Comparison of ENCODE assay signal across 22 cellular contexts in the genomic region with DNA sequence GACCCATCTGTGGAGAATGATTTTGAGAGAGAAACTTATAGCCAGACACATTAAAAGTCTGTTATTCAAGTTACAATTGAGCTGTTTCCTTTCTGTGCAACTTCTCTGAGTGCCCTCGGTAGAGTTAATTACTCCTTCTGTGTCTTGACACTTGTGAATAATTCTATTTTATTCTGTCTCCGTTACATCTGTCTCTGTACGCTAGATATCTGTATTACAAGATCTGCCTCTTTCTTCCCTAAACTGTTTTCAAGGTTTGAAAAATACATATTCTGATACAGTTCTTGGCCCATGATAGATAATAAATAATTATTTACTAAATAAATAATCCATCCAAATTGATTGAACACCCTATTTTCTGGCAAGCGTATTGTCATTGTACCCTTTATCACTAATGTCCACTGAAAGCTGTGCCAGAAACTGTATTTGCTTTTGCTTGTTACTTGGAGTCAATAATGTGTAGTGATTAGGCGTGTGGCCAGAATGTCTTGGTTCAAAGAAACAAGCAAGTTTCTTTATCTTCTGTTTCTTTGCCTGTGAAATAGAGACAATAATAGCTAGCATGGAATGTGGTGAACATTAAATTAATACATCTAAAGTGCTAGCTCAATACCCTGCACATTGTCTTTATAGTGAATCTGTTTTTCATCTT. TPM values are rescaled to one million over a fixed set of nuclear protein-coding genes. Genes with fewer than 3 reads are reported as not detected.
DNase-seq lines count a peak whose midpoint lies in the region; ATAC-seq, FAIRE-seq and TF ChIP-seq lines count a peak whose summit lies in the region.
"Had no signal": no experiment of that assay in that cellular context is flagged by ENCODE, and none has a peak within 500 bp of the region (broad histone marks: within the 10 kb centered on the region; RNA-seq: fewer than 3 reads in every experiment).

No MANE protein-coding gene starts in this region.

- intact Hi-C loops in A673 (cut with micrococcal nuclease; ENCODE audit: unreplicated experiment), result no loop called here
- intact Hi-C loops in right lobe of liver (cut with DNase I), result no loop called here
- intact Hi-C loops in Caco-2 (cut with micrococcal nuclease; ENCODE audit: unreplicated experiment), result no loop called here

- H3K4me1 ChIP-seq in A673 (ENCODE audit: insufficient read depth, low read length, poor library complexity, severe bottlenecking) (peaks cover 44% of the 10 kb centered on the region), right lobe of liver (peaks cover 0 to 18% (median 2%) of the 10 kb centered on the region in 4 donors), Caco-2 (peaks cover 13% of the 10 kb centered on the region)

- WGBS in right lobe of liver (ENCODE audit: insufficient coverage, low coverage, low lambda C conversion rate, missing lambda C conversion rate), result 41% methylated on average over 5 of the region's 5 CpGs

- no peaks in the 10 kb centered on the region for H3K27me3 Mint-ChIP-seq in stimulated activated naive B cell treated with anti-CD40 and anti-IgM and Interleukin-4, amounts not matched to agents 10 μg/mL and 1 μg/mL and 100 μg/mL, for 72 hours
- no peaks in the 10 kb centered on the region for H3K27me3 Mint-ChIP-seq in Caco-2 (ENCODE audit: insufficient read depth, unreplicated experiment)
- H3K27me3 Mint-ChIP-seq: activated CD8-positive, alpha-beta T cell treated with anti-CD3 and anti-CD28 coated beads for 36 hours; activated naive CD4-positive, alpha-beta T cell treated with anti-CD3 and anti-CD28 coated beads, Interleukin-2, amount 50 U/mL, for 24 hours; T-helper 17 cell had no signal

- peak; percentile 45 for FAIRE-seq in H54 (lab: Jason Lieb, UNC)

- CTCF ChIA-PET in A673 (lab: Charles Lee) (no interaction called here), Caco-2 (lab: Charles Lee) (no interaction called here)

- no peaks in the 10 kb centered on the region for H3K9me3 Mint-ChIP-seq in stimulated activated naive B cell treated with anti-CD40 and anti-IgM and Interleukin-4, amounts not matched to agents 10 μg/mL and 1 μg/mL and 100 μg/mL, for 72 hours
- no peaks in the 10 kb centered on the region for H3K9me3 Mint-ChIP-seq in Caco-2 (ENCODE audit: unreplicated experiment)
- H3K9me3 Mint-ChIP-seq: activated CD8-positive, alpha-beta T cell treated with anti-CD3 and anti-CD28 coated beads for 36 hours; activated naive CD4-positive, alpha-beta T cell treated with anti-CD3 and anti-CD28 coated beads, Interleukin-2, amount 50 U/mL, for 24 hours; WTC11 had no signal

- ATAC-seq in right lobe of liver, result peak; percentile 52 to 82 (median 67)
- no peak for ATAC-seq in stimulated activated naive B cell treated with anti-CD40 and anti-IgM and Interleukin-4, amounts not matched to agents 10 μg/mL and 1 μg/mL and 100 μg/mL, for 72 hours (replicated peaks)
- ATAC-seq: activated CD8-positive, alpha-beta T cell treated with anti-CD3 and anti-CD28 coated beads for 36 hours; left colon; T-helper 17 cell had no signal

- no peaks in the 10 kb centered on the region for H3K36me3 ChIP-seq in A673 (ENCODE audit: insufficient read depth, low read length, poor library complexity, severe bottlenecking)
- H3K36me3 ChIP-seq in right lobe of liver, result no peaks in the 10 kb centered on the region
- H3K36me3 ChIP-seq in Caco-2 (ENCODE audit: control insufficient read depth, insufficient read depth, low read length), result peaks cover 3% of the 10 kb centered on the region; the same call in 1 of the 2 replicates
- H3K36me3 ChIP-seq: neutrophil, upper lobe of left lung had no signal

- H3K4me3 ChIP-seq in A673 (ENCODE audit: low read depth, low read length, poor library complexity, severe bottlenecking), result no peak overlapping the region
- no peak overlapping the region for H3K4me3 ChIP-seq in right lobe of liver
- no peak overlapping the region for H3K4me3 ChIP-seq in Caco-2 (ENCODE audit: low read depth, low read length)
- H3K4me3 ChIP-seq: upper lobe of left lung had no signal

- H3K4me1 Mint-ChIP-seq in stimulated activated naive B cell treated with anti-CD40 and anti-IgM and Interleukin-4, amounts not matched to agents 10 μg/mL and 1 μg/mL and 100 μg/mL, for 72 hours, result peaks cover 30 to 57% of the 10 kb centered on the region in 2 donors
- H3K4me1 Mint-ChIP-seq in Caco-2 (ENCODE audit: low read depth, unreplicated experiment), result peaks cover 30% of the 10 kb centered on the region

- peak overlapping the region; percentile 3 for H3K27ac ChIP-seq in A673 (ENCODE audit: low read depth, low read length, poor library complexity, severe bottlenecking)
- H3K27ac ChIP-seq in right lobe of liver, result no peak overlapping the region
- H3K27ac ChIP-seq: neutrophil, upper lobe of left lung had no signal

- BruUV-seq in A673 (replicated peaks; lab: Mats Ljungman, UMichigan) (no TSS peak), Caco-2 (replicated peaks; lab: Mats Ljungman, UMichigan) (no TSS peak)

- TF ChIP-seq POLR2A in H54 (IDR thresholded peaks at IDR 0.05; ENCODE audit: low read depth, low read length) (no peak), right lobe of liver (IDR thresholded peaks at IDR 0.05) (no peak)

- TF ChIP-seq CTCF in A673 (conservative IDR thresholded peaks at IDR 0.05; ENCODE audit: low read depth, low read length) (no peak), right lobe of liver (IDR thresholded peaks at IDR 0.05) (no peak), Caco-2 (IDR thresholded peaks at IDR 0.05; ENCODE audit: insufficient read depth in 1 of 2, low read depth in 1 of 2, low read length in 1 of 2, severe bottlenecking in 1 of 2, unreplicated experiment in 1 of 2) (no peak)

- H3K27me3 ChIP-seq in A673 (replicated peaks; ENCODE audit: insufficient read depth, low read depth, low read length, poor library complexity) (no peaks in the 10 kb centered on the region), right lobe of liver (no peaks in the 10 kb centered on the region), Caco-2 (replicated peaks; ENCODE audit: control insufficient read depth, insufficient read depth, low read length) (no peaks in the 10 kb centered on the region)
- H3K27me3 ChIP-seq: neutrophil, upper lobe of left lung had no signal

- peaks cover 0 to 8% of the 10 kb centered on the region in 2 donors for H3K36me3 Mint-ChIP-seq in stimulated activated naive B cell treated with anti-CD40 and anti-IgM and Interleukin-4, amounts not matched to agents 10 μg/mL and 1 μg/mL and 100 μg/mL, for 72 hours
- peaks cover 9% of the 10 kb centered on the region for H3K36me3 Mint-ChIP-seq in Caco-2 (ENCODE audit: insufficient read depth, unreplicated experiment)
- H3K36me3 Mint-ChIP-seq: WTC11 had no signal

- POLR2A ChIA-PET in A673 (lab: Charles Lee; ENCODE audit: low non-redundant PET) (no interaction called here), Caco-2 (lab: Charles Lee) (no interaction called here)

- no peak overlapping the region for H3K4me3 Mint-ChIP-seq in stimulated activated naive B cell treated with anti-CD40 and anti-IgM and Interleukin-4, amounts not matched to agents 10 μg/mL and 1 μg/mL and 100 μg/mL, for 72 hours
- no peak overlapping the region for H3K4me3 Mint-ChIP-seq in Caco-2 (ENCODE audit: unreplicated experiment)
- H3K4me3 Mint-ChIP-seq: activated CD8-positive, alpha-beta T cell treated with anti-CD3 and anti-CD28 coated beads for 36 hours; activated naive CD4-positive, alpha-beta T cell treated with anti-CD3 and anti-CD28 coated beads, Interleukin-2, amount 50 U/mL, for 24 hours; T-helper 17 cell; WTC11 had no signal

- H3K27ac Mint-ChIP-seq in stimulated activated naive B cell treated with anti-CD40 and anti-IgM and Interleukin-4, amounts not matched to agents 10 μg/mL and 1 μg/mL and 100 μg/mL, for 72 hours, result no peak overlapping the region
- no peak overlapping the region for H3K27ac Mint-ChIP-seq in Caco-2 (ENCODE audit: unreplicated experiment)
- H3K27ac Mint-ChIP-seq: activated CD8-positive, alpha-beta T cell treated with anti-CD3 and anti-CD28 coated beads for 36 hours; activated naive CD4-positive, alpha-beta T cell treated with anti-CD3 and anti-CD28 coated beads, Interleukin-2, amount 50 U/mL, for 24 hours; T-helper 17 cell had no signal

- DNase-seq in A673 (ENCODE audit: low spot score) (no peak), H54 (ENCODE audit: insufficient read length, low spot score) (no peak), NCI-H774 (lab: John Stamatoyannopoulos, UW) (peak; percentile 27), right lobe of liver (no peak), NCI-H82 (lab: John Stamatoyannopoulos, UW) (no peak), retina (no peak), Caco-2 (no peak)
- no peak for DNase-seq in stimulated activated naive B cell treated with anti-CD40 and anti-IgM and Interleukin-4, amounts not matched to agents 10 μg/mL and 1 μg/mL and 100 μg/mL, for 72 hours
- DNase-seq: activated CD8-positive, alpha-beta T cell treated with anti-CD3 and anti-CD28 coated beads for 36 hours; activated T-cell treated with anti-CD3 and anti-CD28 coated beads, Interleukin-2, amount 50 U/mL, for 48 hours; cortex of kidney; foreskin melanocyte; left colon; MV-4-11; right cardiac atrium; SHP77; stimulated activated naive CD4-positive, alpha-beta T cell treated with Interleukin-2 at 50 U/mL for 16 hours; T-helper 17 cell; upper lobe of left lung had no signal

- H3K9me3 ChIP-seq in A673 (ENCODE audit: low read depth, low read length, poor library complexity, severe bottlenecking) (no peaks in the 10 kb centered on the region), right lobe of liver (no peaks in the 10 kb centered on the region), Caco-2 (no peaks in the 10 kb centered on the region)
- H3K9me3 ChIP-seq: neutrophil, upper lobe of left lung had no signal

RNA-seq across cellular contexts. Expression of a gene that starts 40.1 kb away (rescaled TPM):
- total RNA-seq in A673 (2021) (34.2 and 34.5 TPM in 2 replicates), right lobe of liver (10 to 100 TPM; 13.8 to 27.8 (median 15.8) TPM), Caco-2 (2022) (82.3 and 86.5 TPM in 2 replicates)

Comparison
In these comparisons a context has a peak if more than half of its experiments do, and no peak if none do; other contexts are left out.
1. ATAC-seq: peak in right lobe of liver (4 of 4); none in stimulated activated naive B cell treated with anti-CD40 and anti-IgM and Interleukin-4, amounts not matched to agents 10 μg/mL and 1 μg/mL and 100 μg/mL, for 72 hours (0 of 2).